Comparison of ENCODE assay signal across 14 cellular contexts in the genomic region with DNA sequence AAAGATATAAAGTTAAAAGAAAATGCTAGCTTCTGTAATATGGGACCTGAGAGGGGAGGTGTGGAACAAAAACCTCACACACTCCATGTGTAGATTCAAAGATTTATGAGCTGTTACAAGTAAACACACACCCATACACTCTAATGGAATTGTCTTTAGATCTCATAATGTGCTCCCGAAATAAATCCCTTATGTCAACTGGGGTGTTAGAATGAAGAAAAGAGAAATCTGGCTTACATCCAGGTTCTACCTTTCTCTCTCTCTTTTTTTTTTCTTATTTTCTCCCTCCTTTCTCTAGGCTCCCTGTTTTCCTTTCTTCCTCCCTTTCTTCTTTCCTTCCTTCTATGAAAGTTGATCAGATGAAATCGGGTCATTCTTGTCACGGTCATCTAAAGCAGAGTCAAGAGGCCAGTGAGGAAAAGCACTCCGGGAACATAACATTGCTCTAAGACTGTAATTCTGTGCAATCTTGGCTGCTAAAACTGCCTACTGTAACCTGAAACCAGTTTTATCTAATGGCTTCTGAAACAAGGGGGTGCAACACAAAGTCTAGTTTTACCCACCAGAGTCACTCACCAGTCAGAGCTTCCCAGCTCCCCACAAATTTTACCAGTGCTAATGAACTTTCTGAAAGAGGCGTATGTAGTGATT.
DNase-seq lines count a peak whose midpoint lies in the region; TF ChIP-seq lines count a peak whose summit lies in the region.
"Had no signal": no experiment of that assay in that cellular context is flagged by ENCODE, and none has a peak within 500 bp of the region (broad histone marks: within the 10 kb centered on the region; RNA-seq: fewer than 3 reads in every experiment).

No MANE protein-coding gene starts in this region.

- H4K20me1 ChIP-seq in hepatocyte (ENCODE audit: insufficient read depth, poor library complexity, severe bottlenecking) = no peaks in the 10 kb centered on the region

- H3K27me3 ChIP-seq in hepatocyte = no peaks in the 10 kb centered on the region
- H3K27me3 ChIP-seq: transverse colon had no signal

- DNase-seq in AG10803 (ENCODE audit: low read depth) (peak; percentile 6), LHCN-M2 (ENCODE audit: low read depth) (peak; percentile 30), NCI-H82 (lab: John Stamatoyannopoulos, UW) (peak; percentile 95), hepatocyte (ENCODE audit: low spot score) (no peak), DMS114 treated with DMSO at 0.1 percent for 48 hours (lab: John Stamatoyannopoulos, UW; ENCODE audit: unreplicated experiment) (no peak), DMS53 (lab: John Stamatoyannopoulos, UW) (no peak), NCI-H1048 (lab: John Stamatoyannopoulos, UW) (no peak), HUDEP-2 (lab: John Stamatoyannopoulos, UW; ENCODE audit: unreplicated experiment in 76 of 76) (no peak)
- DNase-seq: activated CD4-positive, alpha-beta memory T cell treated with anti-CD3 and anti-CD28 coated beads for 36 hours; activated gamma-delta T cell; cerebellar nuclear complex; naive B cell; transverse colon had no signal

- peak overlapping the region; percentile 21 for H2AFZ ChIP-seq in hepatocyte

- H3K9me2 ChIP-seq in hepatocyte (replicated peaks; ENCODE audit: insufficient read depth) = no peaks in the 10 kb centered on the region

- peak overlapping the region; percentile 21 for H3K4me2 ChIP-seq in hepatocyte

- no peak for TF ChIP-seq CTCF in AG10803 (conservative IDR thresholded peaks at IDR 0.05; ENCODE audit: low read length)
- TF ChIP-seq CTCF in hepatocyte (IDR thresholded peaks at IDR 0.05; ENCODE audit: poor library complexity) = no peak

- no peak overlapping the region for H3K27ac ChIP-seq in hepatocyte
- H3K27ac ChIP-seq: skin epidermis, transverse colon had no signal

- no peaks in the 10 kb centered on the region for H3K36me3 ChIP-seq in hepatocyte (replicated peaks; ENCODE audit: insufficient read depth, low read depth)
- H3K36me3 ChIP-seq: transverse colon had no signal

- WGBS in hepatocyte (ENCODE audit: low lambda C conversion rate, missing lambda C conversion rate) = 51% methylated on average over 5 of the region's 5 CpGs

- H3K4me1 ChIP-seq in hepatocyte (ENCODE audit: insufficient read depth) = no peaks in the 10 kb centered on the region

- no peak overlapping the region for H3K4me3 ChIP-seq in AG10803 (ENCODE audit: low read length)
- no peak overlapping the region for H3K4me3 ChIP-seq in hepatocyte
- H3K4me3 ChIP-seq: skin epidermis, transverse colon had no signal

- H3K79me2 ChIP-seq in hepatocyte = no peaks in the 10 kb centered on the region

- no peaks in the 10 kb centered on the region for H3K9me3 ChIP-seq in hepatocyte (ENCODE audit: low read depth)
- H3K9me3 ChIP-seq: transverse colon had no signal

Comparison
In these comparisons a context has a peak if more than half of its experiments do, and no peak if none do; other contexts are left out.
1. DNase-seq: peak in AG10803 (single experiment), LHCN-M2 (single experiment) and NCI-H82 (single experiment); none in hepatocyte (single experiment), DMS114 treated with DMSO at 0.1 percent for 48 hours (single experiment), DMS53 (single experiment), NCI-H1048 (single experiment) and HUDEP-2 (0 of 76).